Comparison of ENCODE assay signal across 6 cellular contexts in genomic region chr6:169702640-169703246, GRCh38. TPM values are rescaled to one million over a fixed set of nuclear protein-coding genes. Genes with fewer than 3 reads are reported as not detected.
DNase-seq lines count a peak whose midpoint lies in the region; ATAC-seq and TF ChIP-seq lines count a peak whose summit lies in the region.

No MANE protein-coding gene starts in this region.

- no peaks in the 10 kb centered on the region for H3K27me3 ChIP-seq in PC-9 (ENCODE audit: insufficient read depth, low read depth)
- H3K27me3 ChIP-seq in psoas muscle (ENCODE audit: insufficient read depth in 3 of 3, low read length in 2 of 3), result no peaks in the 10 kb centered on the region

- H3K27ac Mint-ChIP-seq in dendritic cell treated with granulocyte-macrophage colony-stimulating factor and Interleukin-4, amounts not matched to agents 40 ng/mL and 50 ng/mL, for 4 days, result peak overlapping the region; percentile 87

- H3F3A ChIP-seq in PC-9 (ENCODE audit: insufficient read depth, low read depth), result peaks cover 8% of the 10 kb centered on the region; the same call in 1 of the 2 replicates

- H4K20me1 ChIP-seq in PC-9 (ENCODE audit: insufficient read depth), result no peaks in the 10 kb centered on the region

- 2 to 3% (median 2%) methylated on average over 39 to 41 of the region's 41 CpGs for WGBS in psoas muscle, 3 donors

- intact Hi-C loops in PC-9 (cut with micrococcal nuclease; ENCODE audit: unreplicated experiment) (loop anchor here (1.0 to 10.0 kb wide), 3 partner anchors 21 to 248 kb away; partner anchors contain the start of genes DYNLT2 and ERMARD), psoas muscle (cut with DNase I) (loop anchor here (2.0 to 5.0 kb wide), 2 partner anchors 20 to 50 kb away; partner anchors contain the start of genes DYNLT2 (in 1 of the 2) and ERMARD (in 1 of the 2))
- intact Hi-C loops in dendritic cell treated with granulocyte-macrophage colony-stimulating factor and Interleukin-4, amounts not matched to agents 40 ng/mL and 50 ng/mL, for 4 days (cut with micrococcal nuclease), result loop anchor here (1.0 to 5.0 kb wide), 6 partner anchors 21 to 852 kb away; partner anchors contain the start of genes DYNLT2, ERMARD, FAM120B and TBP

- H3K4me2 ChIP-seq in PC-9, result peak overlapping the region; percentile 82

- H3K27me3 Mint-ChIP-seq in dendritic cell treated with granulocyte-macrophage colony-stimulating factor and Interleukin-4, amounts not matched to agents 40 ng/mL and 50 ng/mL, for 4 days, result no peaks in the 10 kb centered on the region

- peak overlapping the region; percentile 99 for H2AFZ ChIP-seq in PC-9

- CTCF ChIA-PET in PC-9 (lab: Charles Lee), result no interaction called here

- H3K9me3 ChIP-seq in PC-9 (ENCODE audit: insufficient read depth, low read depth) (no peaks in the 10 kb centered on the region), psoas muscle (no peaks in the 10 kb centered on the region)

- TF ChIP-seq CTCF in C4-2B (conservative IDR thresholded peaks at IDR 0.05) (no peak), PC-9 (conservative IDR thresholded peaks at IDR 0.05) (no peak), psoas muscle (IDR thresholded peaks at IDR 0.05) (no peak)

- H3K36me3 Mint-ChIP-seq in dendritic cell treated with granulocyte-macrophage colony-stimulating factor and Interleukin-4, amounts not matched to agents 40 ng/mL and 50 ng/mL, for 4 days (ENCODE audit: low read depth), result peaks cover 21% of the 10 kb centered on the region

- peak overlapping the region; percentile 87 for H3K4me3 Mint-ChIP-seq in dendritic cell treated with granulocyte-macrophage colony-stimulating factor and Interleukin-4, amounts not matched to agents 40 ng/mL and 50 ng/mL, for 4 days

- peak overlapping the region; percentile 88 for H3K27ac ChIP-seq in C4-2B
- peak overlapping the region; percentile 76 for H3K27ac ChIP-seq in PC-9
- peak overlapping the region; percentile 99 for H3K27ac ChIP-seq in psoas muscle

- ATAC-seq in GM21737 (IDR thresholded peaks at IDR 0.05; ENCODE audit: unreplicated experiment), result peak; percentile 15
- ATAC-seq in psoas muscle, result peak in 3 of 4 donors; percentile 6 to 28 (median 9)

- H3K4me1 Mint-ChIP-seq in dendritic cell treated with granulocyte-macrophage colony-stimulating factor and Interleukin-4, amounts not matched to agents 40 ng/mL and 50 ng/mL, for 4 days (ENCODE audit: low read depth), result peaks cover 34% of the 10 kb centered on the region

- DNase-seq in PC-9 (peak; percentile 37 to 44), psoas muscle (peak in 1 of 2 donors; percentile 27), ureter (ENCODE audit: low spot score) (no peak)

- peak overlapping the region; percentile 91 for H3K4me3 ChIP-seq in PC-9
- peak overlapping the region; percentile 90 for H3K4me3 ChIP-seq in psoas muscle

- H3K9me2 ChIP-seq in PC-9 (ENCODE audit: insufficient read depth), result no peaks in the 10 kb centered on the region

- peaks cover 57% of the 10 kb centered on the region for H3K79me2 ChIP-seq in PC-9 (ENCODE audit: low read depth)

- POLR2A ChIA-PET in PC-9 (lab: Charles Lee; ENCODE audit: unreplicated experiment), result interaction anchor here (0.7 kb wide), 1 partner anchor 137 kb away, joined by 5 read pairs; no protein-coding TSS in a partner anchor

- H3K36me3 ChIP-seq in PC-9 (ENCODE audit: low read depth) (0 out of 2 replicates have a peak, but pooled peaks cover 21% of the 10 kb centered on the region), psoas muscle (ENCODE audit: insufficient read depth in 1 of 2, low read depth in 1 of 2) (peaks cover 3 to 33% of the 10 kb centered on the region in 2 donors)

- BruUV-seq in PC-9 (replicated peaks; lab: Mats Ljungman, UMichigan), result TSS peak; percentile 62

- no peaks in the 10 kb centered on the region for H3K9me3 Mint-ChIP-seq in dendritic cell treated with granulocyte-macrophage colony-stimulating factor and Interleukin-4, amounts not matched to agents 40 ng/mL and 50 ng/mL, for 4 days

- peaks cover 28% of the 10 kb centered on the region for H3K4me1 ChIP-seq in PC-9 (replicated peaks; ENCODE audit: insufficient read depth)
- peaks cover 37% of the 10 kb centered on the region for H3K4me1 ChIP-seq in psoas muscle

RNA-seq across cellular contexts. Expression of gene C6orf120, which starts 0.8 kb away (rescaled TPM):
- 9.8 and 12.5 TPM in 2 replicates for total RNA-seq in PC-9 (2021)
- 10 to 100 TPM; 16.5 to 23.6 (median 20.0) TPM for total RNA-seq in psoas muscle
- polyA plus RNA-seq in psoas muscle, result 10 to 100 TPM in 2 of 3 donors, 1 to 10 TPM in 1; 9.2 to 42.1 (median 18.7) TPM
- total RNA-seq in ureter, result 27.2 TPM

RNA-seq across cellular contexts. Expression of gene WDR27, which starts 0.9 kb away (rescaled TPM):
- total RNA-seq in PC-9 (2021) (54.2 and 66.5 TPM in 2 replicates), psoas muscle (10 to 100 TPM in 1 of 4 donors, 1 to 10 TPM in 3; 4.7 to 14.4 (median 5.8) TPM), ureter (66.7 TPM)
- polyA plus RNA-seq in psoas muscle, result 1 to 10 TPM; 3.1 to 8.3 (median 5.5) TPM

RNA-seq across cellular contexts. Expression of gene PHF10, which starts 21.6 kb away (rescaled TPM):
- total RNA-seq in PC-9 (2021), result 20.8 and 21.7 TPM in 2 replicates
- 10 to 100 TPM; 47.1 to 59.8 (median 50.9) TPM for total RNA-seq in psoas muscle
- polyA plus RNA-seq in psoas muscle, result 10 to 100 TPM; 20.2 to 66.6 (median 29.4) TPM
- total RNA-seq in ureter, result 45.0 TPM

RNA-seq across cellular contexts. Expression of gene DYNLT2, which starts 48.6 kb away (rescaled TPM):
- total RNA-seq in PC-9 (2021) (1.4 and 1.5 TPM in 2 replicates), psoas muscle (1 to 10 TPM in 2 of 4 donors, under 1 TPM in 2; 0.73 to 1.3 (median 0.90) TPM), ureter (3.8 TPM)
- polyA plus RNA-seq in psoas muscle, result 1 to 10 TPM in 2 of 3 donors, under 1 TPM in 1; 0.93 to 2.8 (median 1.4) TPM

RNA-seq across cellular contexts. Expression of gene ERMARD, which starts 48.7 kb away (rescaled TPM):
- total RNA-seq in PC-9 (2021), result 19.3 and 28.2 TPM in 2 replicates
- total RNA-seq in psoas muscle, result 10 to 100 TPM in 3 of 4 donors, 1 to 10 TPM in 1; 9.4 to 11.8 (median 11.2) TPM
- polyA plus RNA-seq in psoas muscle, result 10 to 100 TPM in 2 of 3 donors, 1 to 10 TPM in 1; 7.9 to 13.3 (median 11.4) TPM
- 35.6 TPM for total RNA-seq in ureter
